8 cellular contexts compared by ENCODE assay signal in the genomic region with DNA sequence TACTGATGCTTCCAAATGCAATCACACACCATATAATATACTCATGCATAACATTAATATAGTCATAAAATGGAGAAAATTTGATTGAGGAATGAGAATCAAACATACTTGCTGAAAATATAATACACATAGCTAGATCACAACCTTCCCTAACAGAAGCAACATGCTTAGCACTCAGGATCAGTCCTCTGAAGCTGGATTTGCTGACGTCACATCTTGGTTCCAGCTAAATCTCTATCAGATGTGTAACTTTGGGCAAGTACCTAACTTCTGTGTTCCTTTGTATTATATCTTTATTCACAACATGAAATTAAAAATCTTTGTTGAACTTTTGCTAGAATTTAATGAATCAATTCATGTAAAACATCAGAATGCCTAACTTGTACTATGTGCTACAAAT.
"Had no signal": no experiment of that assay in that cellular context is flagged by ENCODE, and none has a peak within 500 bp of the region (broad histone marks: within the 10 kb centered on the region; RNA-seq: fewer than 3 reads in every experiment).

No MANE protein-coding gene starts in this region.

- DNase-seq: GDM1, GF-D8 had no signal

- ATAC-seq: GM12878 had no signal

- FAIRE-seq: G401.6, GM12878, GM12891, GM12892, GM18507, GM19239 had no signal

- H3K4me3 ChIP-seq: GM12878 had no signal
